In the genomic region with DNA sequence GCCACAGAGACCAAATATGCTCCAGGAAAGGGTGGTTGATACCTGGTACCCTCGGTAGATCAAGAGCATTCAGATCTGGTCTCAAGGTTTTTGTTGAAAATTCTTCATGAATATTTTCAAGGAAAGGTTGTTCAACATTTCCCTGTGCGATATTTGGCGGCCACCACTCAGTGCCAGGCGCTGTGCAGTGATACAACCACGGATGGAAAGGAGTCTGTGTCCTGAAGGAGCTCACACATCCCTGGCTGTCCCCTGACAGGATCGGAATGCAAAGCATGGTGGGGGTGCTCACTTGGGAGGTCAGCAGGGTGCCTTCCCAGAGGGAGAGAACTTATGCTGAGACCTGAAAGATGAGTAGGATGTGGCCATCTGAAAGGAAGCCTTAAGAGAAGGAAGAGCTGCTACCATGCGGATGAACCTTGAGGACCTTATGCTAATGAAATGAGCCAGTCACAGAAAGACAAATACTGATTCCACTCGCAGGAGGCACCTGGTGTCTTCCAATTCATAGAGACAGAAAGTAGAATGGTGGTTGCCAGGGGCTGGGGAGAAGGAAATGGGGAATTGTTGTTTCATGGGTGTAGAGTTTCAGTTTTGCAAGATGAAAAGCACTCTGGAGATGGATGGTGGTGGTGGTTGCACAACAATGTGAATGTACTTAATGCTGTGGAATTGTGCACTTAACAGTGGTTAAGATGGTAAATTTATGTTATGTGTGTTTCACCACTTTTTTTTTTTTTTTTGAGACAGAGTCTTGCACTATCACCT, we compare ENCODE assay signal across 15 cellular contexts. TPM values are rescaled to one million over a fixed set of nuclear protein-coding genes. Genes with fewer than 3 reads are reported as not detected.
A peak's percentile ranks its signal among the peaks of the same experiment; 100 is the strongest.
DNase-seq lines count a peak whose midpoint lies in the region; ATAC-seq, FAIRE-seq and TF ChIP-seq lines count a peak whose summit lies in the region.
"Had no signal": no experiment of that assay in that cellular context is flagged by ENCODE, and none has a peak within 500 bp of the region (broad histone marks: within the 10 kb centered on the region; RNA-seq: fewer than 3 reads in every experiment).

No MANE protein-coding gene starts in this region.

- H3K4me3 ChIP-seq in HEK293 (ENCODE audit: low read depth, low read length) (no peak overlapping the region), bronchial epithelial cell (ENCODE audit: low read depth, low read length) (no peak overlapping the region), smooth muscle cell (no peak overlapping the region)
- H3K4me3 ChIP-seq: coronary artery, lower lobe of right lung had no signal

- FAIRE-seq in bronchial epithelial cell (lab: Jason Lieb, UNC), result peak; percentile 70

- CTCF ChIA-PET in HEK293 (lab: Yijun Ruan, JAX), result no interaction called here

- no peaks in the 10 kb centered on the region for H4K20me1 ChIP-seq in smooth muscle cell (ENCODE audit: low read depth)

- H3K9me3 ChIP-seq in HEK293 (ENCODE audit: control insufficient read depth, insufficient read depth, low read depth, low read length), result no peaks in the 10 kb centered on the region
- no peaks in the 10 kb centered on the region for H3K9me3 ChIP-seq in smooth muscle cell (replicated peaks; ENCODE audit: low read depth)
- H3K9me3 ChIP-seq: lower lobe of right lung had no signal

- POLR2A ChIA-PET in HEK293 (lab: Yijun Ruan, JAX), result no interaction called here

- H3K9ac ChIP-seq in smooth muscle cell (ENCODE audit: low read depth), result no peak overlapping the region

- DNase-seq in COLO668 (lab: John Stamatoyannopoulos, UW; ENCODE audit: unreplicated experiment) (peak; percentile 78), NCI-H345 treated with DMSO at 0.1 percent for 48 hours (lab: John Stamatoyannopoulos, UW; ENCODE audit: unreplicated experiment) (peak; percentile 22), bronchial epithelial cell (ENCODE audit: low read depth) (no peak), cardiac septum (ENCODE audit: low spot score) (no peak), pons (ENCODE audit: low spot score) (no peak), smooth muscle cell (lab: John Stamatoyannopoulos, UW; ENCODE audit: unreplicated experiment) (no peak)
- DNase-seq: activated CD4-positive, alpha-beta T cell treated with anti-CD3 and anti-CD28 coated beads, Interleukin-2, amount 50 U/mL, for 4 hours; lower lobe of right lung; NCI-H446 treated with DMSO at 0.1 percent for 48 hours; nephron progenitor cell; stimulated activated CD4-positive, alpha-beta T cell treated with anti-CD3 and anti-CD28 coated beads, Interleukin-15, amount 100 ng/mL, for 24 hours had no signal

- no peak for TF ChIP-seq CTCF in HEK293 (tag by site-specific recombination; IDR thresholded peaks at IDR 0.05)
- no peak for TF ChIP-seq CTCF in bronchial epithelial cell (IDR thresholded peaks at IDR 0.05; ENCODE audit: insufficient read depth, low read length, severe bottlenecking)
- TF ChIP-seq CTCF in smooth muscle cell (IDR thresholded peaks at IDR 0.05; ENCODE audit: borderline replicate concordance, insufficient read depth, poor library complexity, severe bottlenecking), result no peak

- H3K4me1 ChIP-seq in HEK293 (ENCODE audit: control insufficient read depth, insufficient read depth, low read length) (no peaks in the 10 kb centered on the region), smooth muscle cell (ENCODE audit: low read depth) (no peaks in the 10 kb centered on the region)
- H3K4me1 ChIP-seq: lower lobe of right lung had no signal

- no peak overlapping the region for H3K27ac ChIP-seq in HEK293 (ENCODE audit: extremely low read depth, low read depth, low read length)
- no peak overlapping the region for H3K27ac ChIP-seq in smooth muscle cell (ENCODE audit: low read depth)
- H3K27ac ChIP-seq: coronary artery, lower lobe of right lung had no signal

- no peaks in the 10 kb centered on the region for H3K27me3 ChIP-seq in bronchial epithelial cell (ENCODE audit: control insufficient read depth, insufficient read depth, low read length)
- H3K27me3 ChIP-seq in smooth muscle cell (ENCODE audit: low read depth), result peaks cover 25% of the 10 kb centered on the region

- no peak overlapping the region for H3K4me2 ChIP-seq in smooth muscle cell

- intact Hi-C loops in cardiac septum (cut with DNase I), result no loop called here

- no peaks in the 10 kb centered on the region for H3F3A ChIP-seq in smooth muscle cell (ENCODE audit: low read depth)

- 86% methylated on average over 8 of the region's 8 CpGs for WGBS in smooth muscle cell (ENCODE audit: low lambda C conversion rate)

- no peak overlapping the region for H2AFZ ChIP-seq in smooth muscle cell (ENCODE audit: low read depth)

- H3K36me3 ChIP-seq in HEK293 (ENCODE audit: control insufficient read depth in 2 of 2, insufficient read depth in 1 of 2, low read length in 2 of 2) (no peaks in the 10 kb centered on the region), bronchial epithelial cell (ENCODE audit: control insufficient read depth, insufficient read depth, low read length) (no peaks in the 10 kb centered on the region), smooth muscle cell (ENCODE audit: low read depth) (no peaks in the 10 kb centered on the region)
- H3K36me3 ChIP-seq: lower lobe of right lung had no signal

- no peak for ATAC-seq in GM18519 (IDR thresholded peaks at IDR 0.05; ENCODE audit: low FRiP score, unreplicated experiment)
- ATAC-seq: activated T-helper 17 cell treated with anti-CD3 and anti-CD28 coated beads, Interleukin-2, amount 50 U/mL, for 72 hours had no signal

- H3K79me2 ChIP-seq in smooth muscle cell (ENCODE audit: low read depth), result no peaks in the 10 kb centered on the region

TF ChIP-seq in HEK293, 187 proteins besides CTCF, POLR2A, EP300 and RAD21:
- TF ChIP-seq GLIS1 (tag by site-specific recombination; IDR thresholded peaks at IDR 0.05), result 0 out of 2 replicates have a peak, but pooled peaks have one; percentile 6
- TF ChIP-seq KLF1 (tag by site-specific recombination; IDR thresholded peaks at IDR 0.05), result no peak

RNA-seq across cellular contexts. Expression of a gene that starts 41.6 kb away (rescaled TPM):
- 26.3 and 32.4 TPM in 2 replicates for total RNA-seq in bronchial epithelial cell
- 61.9 TPM for total RNA-seq in cardiac septum
- total RNA-seq in smooth muscle cell, result 62.7 and 81.4 TPM in 2 replicates
- 39.2 and 45.4 TPM in 2 replicates for polyA plus RNA-seq in smooth muscle cell

Comparison
In these comparisons a context has a peak if more than half of its experiments do, and no peak if none do; other contexts are left out.
1. DNase-seq: peak in COLO668 (single experiment) and NCI-H345 treated with DMSO at 0.1 percent for 48 hours (single experiment); none in bronchial epithelial cell (single experiment), cardiac septum (single experiment), pons (single experiment) and smooth muscle cell (single experiment).